In genomic region chr14:50475460-50475859, GRCh38 we compare ENCODE assay signal across 27 cellular contexts. TPM values are rescaled to one million over a fixed set of nuclear protein-coding genes. Genes with fewer than 3 reads are reported as not detected.
DNase-seq lines count a peak whose midpoint lies in the region; ATAC-seq, FAIRE-seq and TF ChIP-seq lines count a peak whose summit lies in the region.
"Had no signal": no experiment of that assay in that cellular context is flagged by ENCODE, and none has a peak within 500 bp of the region (broad histone marks: within the 10 kb centered on the region; RNA-seq: fewer than 3 reads in every experiment).

No MANE protein-coding gene starts in this region.

- H3K4me1 ChIP-seq in breast epithelium: no peaks in the 10 kb centered on the region
- no peaks in the 10 kb centered on the region for H3K4me1 ChIP-seq in small intestine (ENCODE audit: control insufficient read depth in 2 of 2, insufficient read depth in 1 of 2, low read depth in 1 of 2, low read length in 1 of 2)
- H3K4me1 ChIP-seq: parathyroid adenoma, sigmoid colon had no signal

- no peak overlapping the region for H3K4me3 Mint-ChIP-seq in MCF 10A (ENCODE audit: unreplicated experiment)
- H3K4me3 Mint-ChIP-seq: activated B cell treated with CpG ODN at 0.5 μM for 24 hours; activated CD8-positive, alpha-beta T cell treated with anti-CD3 and anti-CD28 coated beads for 36 hours; activated naive CD8-positive, alpha-beta T cell; activated T-cell treated with anti-CD3 and anti-CD28 coated beads, Interleukin-2, amount 50 U/mL, for 4 hours; naive B cell; stimulated activated naive CD8-positive, alpha-beta T cell treated with anti-CD3 and anti-CD28 coated beads, Interleukin-15, amount 100 ng/mL, for 72 hours; T-helper 1 cell treated with Interleukin-12 subunit alpha and Interleukin-12 subunit beta and Interleukin-4 antibody, amounts not matched to agents 30 μg/mL and 1 μg/mL, for 36 hours had no signal

- FAIRE-seq in bronchial epithelial cell (lab: Jason Lieb, UNC) (no peak), small intestine (lab: Jason Lieb, UNC) (no peak)
- FAIRE-seq: endothelial cell of umbilical vein had no signal

- peak; percentile 25 for DNase-seq in MCF 10A (ENCODE audit: unreplicated experiment)
- no peak for DNase-seq in breast epithelium (ENCODE audit: low spot score in 2 of 2)
- peak; percentile 4 for DNase-seq in NCI-H748 treated with DMSO at 0.1 percent for 48 hours (lab: John Stamatoyannopoulos, UW)
- DNase-seq in bronchial epithelial cell (ENCODE audit: low read depth): peak; percentile 75
- peak; percentile 5 for DNase-seq in small intestine
- no peak for DNase-seq in AG08395 (ENCODE audit: low spot score)
- no peak for DNase-seq in islet precursor cell
- DNase-seq: activated B cell treated with CpG ODN at 0.5 μM for 24 hours; activated CD8-positive, alpha-beta T cell treated with anti-CD3 and anti-CD28 coated beads for 36 hours; activated T-cell treated with anti-CD3 and anti-CD28 coated beads, Interleukin-2, amount 50 U/mL, for 4 hours; brain microvascular endothelial cell; C1 segment of cervical spinal cord; GOT3; naive B cell; NCI-H1092; NCI-H2107; Right ventricle myocardium superior; sigmoid colon; stimulated activated CD4-positive, alpha-beta T cell treated with anti-CD3 and anti-CD28 coated beads, Interleukin-1b, Interleukin-23, amount 100 ng/mL, for 48 hours; stimulated activated naive CD8-positive, alpha-beta T cell treated with anti-CD3 and anti-CD28 coated beads, Interleukin-15, amount 100 ng/mL, for 72 hours; trophoblast cell had no signal

- H3K27me3 ChIP-seq in breast epithelium (no peaks in the 10 kb centered on the region), bronchial epithelial cell (ENCODE audit: control insufficient read depth, insufficient read depth, low read length) (no peaks in the 10 kb centered on the region), small intestine (ENCODE audit: control insufficient read depth in 2 of 2, insufficient read depth in 2 of 2, low read length in 2 of 2) (no peaks in the 10 kb centered on the region)
- H3K27me3 ChIP-seq: brain microvascular endothelial cell, sigmoid colon had no signal

- TF ChIP-seq POLR2A in breast epithelium (IDR thresholded peaks at IDR 0.05): no peak

- peaks cover 12% of the 10 kb centered on the region for H3K9me3 Mint-ChIP-seq in MCF 10A (ENCODE audit: unreplicated experiment)

- 25 to 35% (median 32%) methylated on average over 1 of the region's 1 CpG for WGBS in small intestine, 3 donors

- ATAC-seq in HG03045 (IDR thresholded peaks at IDR 0.05; ENCODE audit: unreplicated experiment): no peak
- ATAC-seq: activated CD8-positive, alpha-beta T cell treated with anti-CD3 and anti-CD28 coated beads for 36 hours; activated T-cell treated with anti-CD3 and anti-CD28 coated beads, Interleukin-2, amount 50 U/mL, for 4 hours; stimulated activated naive CD8-positive, alpha-beta T cell treated with anti-CD3 and anti-CD28 coated beads, Interleukin-15, amount 100 ng/mL, for 72 hours had no signal

- BruUV-seq in MCF 10A (replicated peaks; lab: Mats Ljungman, UMichigan): no TSS peak

- no peak overlapping the region for H3K27ac Mint-ChIP-seq in MCF 10A (ENCODE audit: low read depth, unreplicated experiment)
- H3K27ac Mint-ChIP-seq: activated B cell treated with CpG ODN at 0.5 μM for 24 hours; activated CD8-positive, alpha-beta T cell treated with anti-CD3 and anti-CD28 coated beads for 36 hours; activated naive CD8-positive, alpha-beta T cell; naive B cell; stimulated activated naive CD8-positive, alpha-beta T cell treated with anti-CD3 and anti-CD28 coated beads, Interleukin-15, amount 100 ng/mL, for 72 hours; T-helper 1 cell treated with Interleukin-12 subunit alpha and Interleukin-12 subunit beta and Interleukin-4 antibody, amounts not matched to agents 30 μg/mL and 1 μg/mL, for 36 hours had no signal

- intact Hi-C loops in MCF 10A (cut with micrococcal nuclease) (no loop called here), breast epithelium (cut with DNase I; ENCODE audit: low total_unique reads) (no loop called here)

- no peaks in the 10 kb centered on the region for H3K4me1 Mint-ChIP-seq in MCF 10A (ENCODE audit: insufficient read depth, unreplicated experiment)
- H3K4me1 Mint-ChIP-seq: activated B cell treated with CpG ODN at 0.5 μM for 24 hours; naive B cell; stimulated activated naive CD8-positive, alpha-beta T cell treated with anti-CD3 and anti-CD28 coated beads, Interleukin-15, amount 100 ng/mL, for 72 hours had no signal

- no peak overlapping the region for H3K4me3 ChIP-seq in breast epithelium
- no peak overlapping the region for H3K4me3 ChIP-seq in bronchial epithelial cell (ENCODE audit: low read depth, low read length)
- no peak overlapping the region for H3K4me3 ChIP-seq in small intestine (ENCODE audit: low read depth in 1 of 2, low read length in 2 of 2)
- H3K4me3 ChIP-seq: sigmoid colon had no signal

- peaks cover 21% of the 10 kb centered on the region for H3K36me3 ChIP-seq in breast epithelium
- peaks cover 3% of the 10 kb centered on the region for H3K36me3 ChIP-seq in bronchial epithelial cell (ENCODE audit: control insufficient read depth, insufficient read depth, low read length)
- peaks cover under 1 to 14% of the 10 kb centered on the region in 2 donors for H3K36me3 ChIP-seq in small intestine (ENCODE audit: control insufficient read depth in 2 of 2, insufficient read depth in 2 of 2, low read length in 2 of 2)

- H3K9me3 ChIP-seq in breast epithelium (no peaks in the 10 kb centered on the region), small intestine (ENCODE audit: control insufficient read depth, low read depth) (no peaks in the 10 kb centered on the region)

- peaks cover 60% of the 10 kb centered on the region for H3K36me3 Mint-ChIP-seq in MCF 10A (ENCODE audit: insufficient read depth, unreplicated experiment)

- H3K27me3 Mint-ChIP-seq in MCF 10A (ENCODE audit: insufficient read depth, unreplicated experiment): no peaks in the 10 kb centered on the region
- H3K27me3 Mint-ChIP-seq: activated B cell treated with CpG ODN at 0.5 μM for 24 hours; activated CD8-positive, alpha-beta T cell treated with anti-CD3 and anti-CD28 coated beads for 36 hours; activated naive CD8-positive, alpha-beta T cell; naive B cell; stimulated activated naive CD8-positive, alpha-beta T cell treated with anti-CD3 and anti-CD28 coated beads, Interleukin-15, amount 100 ng/mL, for 72 hours had no signal

- H3K27ac ChIP-seq in breast epithelium (no peak overlapping the region), small intestine (ENCODE audit: low read depth in 1 of 2, low read length in 1 of 2) (no peak overlapping the region)
- H3K27ac ChIP-seq: brain microvascular endothelial cell, HL-60, parathyroid adenoma, sigmoid colon had no signal

- CTCF ChIA-PET in MCF 10A (lab: Yijun Ruan, JAX): no interaction called here

- no peak for TF ChIP-seq CTCF in MCF 10A (IDR thresholded peaks at IDR 0.05; ENCODE audit: unreplicated experiment)
- no peak for TF ChIP-seq CTCF in breast epithelium (IDR thresholded peaks at IDR 0.05)
- TF ChIP-seq CTCF in bronchial epithelial cell (IDR thresholded peaks at IDR 0.05; ENCODE audit: insufficient read depth, low read length, severe bottlenecking): no peak

- POLR2A ChIA-PET in MCF 10A (lab: Yijun Ruan, JAX): no interaction called here

RNA-seq across cellular contexts. Expression of gene MAP4K5, which starts 56.9 kb away (rescaled TPM):
- total RNA-seq in MCF 10A (2022): 43.8 and 45.7 TPM in 2 replicates
- total RNA-seq in breast epithelium: 100 to 1,000 TPM; 108 to 165 (median 119) TPM
- 27.4 and 28.4 TPM in 2 replicates for total RNA-seq in bronchial epithelial cell
- 10 to 100 TPM; 11.1 to 17.0 (median 13.0) TPM for polyA plus RNA-seq in small intestine

Comparison
In these comparisons a context has a peak if more than half of its experiments do, and no peak if none do; other contexts are left out.
1. DNase-seq: peak in MCF 10A (single experiment), NCI-H748 treated with DMSO at 0.1 percent for 48 hours (single experiment), bronchial epithelial cell (single experiment) and small intestine (single experiment); none in breast epithelium (0 of 2), AG08395 (single experiment) and islet precursor cell (single experiment).